In the genomic region with DNA sequence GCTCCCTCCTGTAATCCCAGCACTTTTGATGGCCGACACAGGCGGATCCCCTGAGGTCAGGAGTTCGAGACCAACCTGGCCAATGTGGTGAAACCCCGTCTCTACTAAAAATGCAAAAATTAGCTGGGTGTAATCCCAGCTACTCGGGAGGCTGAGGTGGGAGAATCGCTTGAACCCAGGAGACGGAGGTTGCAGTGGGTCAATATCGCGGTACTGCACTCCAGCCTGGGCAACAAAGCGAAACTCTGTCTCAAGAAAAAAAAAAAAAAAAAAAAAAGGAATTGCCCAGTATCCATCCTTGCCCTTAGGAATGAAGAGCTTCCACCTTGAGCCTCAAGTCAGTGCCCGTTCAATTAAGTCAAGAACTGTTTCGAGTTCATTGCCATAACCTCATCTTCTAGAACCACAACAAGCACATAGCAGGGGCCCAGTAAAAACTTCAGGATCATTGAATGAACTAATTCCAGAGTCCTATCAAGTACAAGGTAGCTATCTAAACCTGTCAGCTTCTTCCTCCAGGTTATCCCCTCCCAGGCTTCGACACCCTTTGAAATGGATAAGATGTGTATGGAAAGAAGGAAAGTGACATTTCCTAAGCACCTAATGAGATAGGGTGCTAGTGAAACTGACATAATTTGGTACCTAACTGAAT, we compare ENCODE assay signal across 9 cellular contexts. TPM values are rescaled to one million over a fixed set of nuclear protein-coding genes. Genes with fewer than 3 reads are reported as not detected.
A peak's percentile ranks its signal among the peaks of the same experiment; 100 is the strongest.
DNase-seq lines count a peak whose midpoint lies in the region; ATAC-seq and TF ChIP-seq lines count a peak whose summit lies in the region.
"Had no signal": no experiment of that assay in that cellular context is flagged by ENCODE, and none has a peak within 500 bp of the region (broad histone marks: within the 10 kb centered on the region; RNA-seq: fewer than 3 reads in every experiment).

No MANE protein-coding gene starts in this region.

- H3K27ac ChIP-seq in C4-2B, result peak overlapping the region; percentile 83

- peak overlapping the region; percentile 95 for H3K4me3 Mint-ChIP-seq in memory B cell

- DNase-seq in astrocyte of the spinal cord (ENCODE audit: low read depth, low spot score) (no peak), memory B cell (ENCODE audit: low spot score in 2 of 2) (no peak), posterior vena cava (ENCODE audit: low spot score) (no peak)
- DNase-seq in activated CD4-positive, alpha-beta T cell treated with anti-CD3 and anti-CD28 coated beads for 4 hours, result no peak

- TF ChIP-seq CTCF in C4-2B (conservative IDR thresholded peaks at IDR 0.05), result no peak
- TF ChIP-seq CTCF in astrocyte of the spinal cord (IDR thresholded peaks at IDR 0.05; ENCODE audit: low read depth, low read length), result no peak

- intact Hi-C loops in posterior vena cava (cut with DNase I), result loop anchor here in 1 of 2 donors (10.0 kb wide), 1 partner anchor 51 kb away; no protein-coding TSS in a partner anchor

- no peaks in the 10 kb centered on the region for H3K27me3 Mint-ChIP-seq in memory B cell

- H3K27ac Mint-ChIP-seq in memory B cell, result peak overlapping the region; percentile 91

- ATAC-seq in HG02970 (IDR thresholded peaks at IDR 0.05; ENCODE audit: low FRiP score, unreplicated experiment), result peak; percentile 9
- ATAC-seq in memory B cell (ENCODE audit: low read depth), result no peak
- ATAC-seq in GM19463 (IDR thresholded peaks at IDR 0.05; ENCODE audit: unreplicated experiment), result no peak
- ATAC-seq in HG03469 (IDR thresholded peaks at IDR 0.05; ENCODE audit: unreplicated experiment), result no peak

- no peaks in the 10 kb centered on the region for H3K9me3 Mint-ChIP-seq in memory B cell

- peaks cover 22% of the 10 kb centered on the region for H3K4me1 Mint-ChIP-seq in memory B cell

- in situ Hi-C loops in astrocyte of the spinal cord (cut with HindIII; ENCODE audit: low sequenced_read_pairs), result no loop called here

- H3K4me3 ChIP-seq in astrocyte of the spinal cord (ENCODE audit: low read depth, low read length), result peak overlapping the region; percentile 69

- peaks cover 8% of the 10 kb centered on the region for H3K36me3 Mint-ChIP-seq in memory B cell

RNA-seq across cellular contexts. Expression of a gene that starts 0.8 kb away (rescaled TPM):
- 10 to 100 TPM; 10.5 to 10.6 TPM for total RNA-seq in posterior vena cava

RNA-seq across cellular contexts. Expression of a gene that starts 13.2 kb away (rescaled TPM):
- 10 to 100 TPM; 52.0 to 62.4 TPM for total RNA-seq in posterior vena cava

RNA-seq across cellular contexts. Expression of a gene that starts 41.7 kb away (rescaled TPM):
- not detected for total RNA-seq in posterior vena cava
- total RNA-seq: HT1080 had no signal

RNA-seq across cellular contexts. Expression of a gene that starts 58.5 kb away (rescaled TPM):
- 10 to 100 TPM; 10.9 to 15.5 TPM for total RNA-seq in posterior vena cava
